In the genomic region with DNA sequence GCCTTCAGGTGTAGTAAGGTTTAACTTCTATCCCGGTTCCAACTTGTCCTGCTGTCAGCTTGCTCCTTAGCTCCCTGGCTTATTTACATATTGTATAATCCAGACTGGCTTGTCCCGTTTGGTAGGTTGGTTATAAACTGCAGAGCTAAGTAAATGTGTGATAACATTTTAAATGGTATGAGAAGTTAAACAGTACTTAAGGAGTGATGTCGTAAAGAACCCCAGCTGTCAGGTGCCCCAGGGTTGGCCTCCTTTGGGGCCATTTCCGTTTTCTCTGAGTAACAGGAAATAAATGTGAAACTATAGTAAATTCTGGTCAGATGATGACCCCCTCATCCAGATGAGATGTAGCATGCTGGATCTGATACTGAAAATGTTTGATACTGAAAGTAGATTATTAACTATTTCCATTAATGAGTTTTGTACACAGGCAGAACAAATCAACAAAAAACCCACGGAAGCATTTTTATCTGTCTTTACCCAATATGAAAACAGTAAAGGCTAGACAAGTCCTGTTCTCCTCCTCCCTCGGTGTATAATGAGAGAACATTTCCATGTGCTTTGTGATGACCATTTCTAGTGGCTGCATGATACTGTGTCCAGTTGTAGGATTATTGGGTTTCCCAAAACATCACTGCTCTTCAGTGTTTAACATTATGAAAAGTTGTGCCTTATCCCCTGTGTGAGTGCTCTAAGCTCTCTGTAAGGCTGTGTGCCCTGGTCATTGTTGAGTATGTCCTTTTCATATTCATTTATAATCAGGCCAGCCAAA, we compare ENCODE assay signal across 8 cellular contexts. TPM values are rescaled to one million over a fixed set of nuclear protein-coding genes. Genes with fewer than 3 reads are reported as not detected.
DNase-seq lines count a peak whose midpoint lies in the region; ATAC-seq and TF ChIP-seq lines count a peak whose summit lies in the region.

No MANE protein-coding gene starts in this region.

- H3K9me3 ChIP-seq in MM.1S (replicated peaks; ENCODE audit: insufficient read depth, low read length) (no peaks in the 10 kb centered on the region), neural progenitor cell (ENCODE audit: low read depth) (no peaks in the 10 kb centered on the region)

- peaks cover 8% of the 10 kb centered on the region for H3K27me3 Mint-ChIP-seq in activated CD4-positive, alpha-beta T cell treated with anti-CD3 and anti-CD28 coated beads, Interleukin-2, amount 10 ng/mL, durations not matched to agents 24 days and 14 days
- no peaks in the 10 kb centered on the region for H3K27me3 Mint-ChIP-seq in HFFc6 (ENCODE audit: insufficient read depth)
- H3K27me3 Mint-ChIP-seq in activated naive CD8-positive, alpha-beta T cell treated with anti-CD3 and anti-CD28 coated beads, Interleukin-2, amount 50 U/mL, for 24 hours = no peaks in the 10 kb centered on the region
- H3K27me3 Mint-ChIP-seq in neural progenitor cell (ENCODE audit: insufficient read depth, low read depth) = no peaks in the 10 kb centered on the region

- H3K4me1 ChIP-seq in MM.1S (ENCODE audit: low read length) (peaks cover 56% of the 10 kb centered on the region), neural progenitor cell (peaks cover 16% of the 10 kb centered on the region)

- no peaks in the 10 kb centered on the region for H3K36me3 ChIP-seq in MM.1S (replicated peaks; ENCODE audit: insufficient read depth, low read length)
- H3K36me3 ChIP-seq in neural progenitor cell = no peaks in the 10 kb centered on the region

- ATAC-seq in activated naive CD8-positive, alpha-beta T cell treated with anti-CD3 and anti-CD28 coated beads, Interleukin-2, amount 50 U/mL, for 24 hours = peak; percentile 88

- peak overlapping the region; percentile 86 for H3K9ac ChIP-seq in MM.1S (ENCODE audit: low read length)
- no peak overlapping the region for H3K9ac ChIP-seq in neural progenitor cell

- H3F3A ChIP-seq in MM.1S (ENCODE audit: insufficient read depth, low read length) (peaks cover 63% of the 10 kb centered on the region), neural progenitor cell (ENCODE audit: low read depth) (no peaks in the 10 kb centered on the region)

- peaks cover 20% of the 10 kb centered on the region for H3K4me1 Mint-ChIP-seq in activated CD4-positive, alpha-beta T cell treated with anti-CD3 and anti-CD28 coated beads, Interleukin-2, amount 10 ng/mL, durations not matched to agents 24 days and 14 days
- H3K4me1 Mint-ChIP-seq in HFFc6 (ENCODE audit: low read depth) (peaks cover 60% of the 10 kb centered on the region), neural progenitor cell (peaks cover 12% of the 10 kb centered on the region)
- H3K4me1 Mint-ChIP-seq in activated naive CD8-positive, alpha-beta T cell treated with anti-CD3 and anti-CD28 coated beads, Interleukin-2, amount 50 U/mL, for 24 hours = peaks cover 57% of the 10 kb centered on the region

- H2AFZ ChIP-seq in MM.1S (ENCODE audit: low read length) = no peak overlapping the region
- no peak overlapping the region for H2AFZ ChIP-seq in neural progenitor cell (replicated peaks)

- peaks cover 7% of the 10 kb centered on the region for H3K9me3 Mint-ChIP-seq in activated CD4-positive, alpha-beta T cell treated with anti-CD3 and anti-CD28 coated beads, Interleukin-2, amount 10 ng/mL, durations not matched to agents 24 days and 14 days
- no peaks in the 10 kb centered on the region for H3K9me3 Mint-ChIP-seq in HFFc6
- peaks cover 7% of the 10 kb centered on the region for H3K9me3 Mint-ChIP-seq in activated naive CD8-positive, alpha-beta T cell treated with anti-CD3 and anti-CD28 coated beads, Interleukin-2, amount 50 U/mL, for 24 hours
- peaks cover 2% of the 10 kb centered on the region for H3K9me3 Mint-ChIP-seq in neural progenitor cell

- peak overlapping the region; percentile 91 for H3K27ac Mint-ChIP-seq in activated CD4-positive, alpha-beta T cell treated with anti-CD3 and anti-CD28 coated beads, Interleukin-2, amount 10 ng/mL, durations not matched to agents 24 days and 14 days
- H3K27ac Mint-ChIP-seq in HFFc6 = peak overlapping the region; percentile 70
- H3K27ac Mint-ChIP-seq in activated naive CD8-positive, alpha-beta T cell treated with anti-CD3 and anti-CD28 coated beads, Interleukin-2, amount 50 U/mL, for 24 hours = peak overlapping the region; percentile 84
- H3K27ac Mint-ChIP-seq in neural progenitor cell = no peak overlapping the region

- peak overlapping the region; percentile 52 for H3K4me3 ChIP-seq in MM.1S (ENCODE audit: low read length)
- no peak overlapping the region for H3K4me3 ChIP-seq in neural progenitor cell

- peak; percentile 74 for DNase-seq in activated CD4-positive, alpha-beta T cell treated with anti-CD3 and anti-CD28 coated beads, Interleukin-2, amount 10 ng/mL, durations not matched to agents 24 days and 14 days
- no peak for DNase-seq in activated CD4-positive, alpha-beta T cell treated with anti-CD3 and anti-CD28 coated beads for 4 hours
- DNase-seq in HFFc6 = peak; percentile 48
- DNase-seq in MM.1S = peak; percentile 95
- peak; percentile 23 for DNase-seq in activated naive CD8-positive, alpha-beta T cell treated with anti-CD3 and anti-CD28 coated beads, Interleukin-2, amount 50 U/mL, for 24 hours
- peak; percentile 95 for DNase-seq in kidney tubule cell (ENCODE audit: low spot score)
- peak; percentile 65 for DNase-seq in ureter (ENCODE audit: low spot score)
- no peak for DNase-seq in neural progenitor cell (ENCODE audit: low spot score)

- no peaks in the 10 kb centered on the region for H3K36me3 Mint-ChIP-seq in activated CD4-positive, alpha-beta T cell treated with anti-CD3 and anti-CD28 coated beads, Interleukin-2, amount 10 ng/mL, durations not matched to agents 24 days and 14 days (ENCODE audit: low read depth)
- no peaks in the 10 kb centered on the region for H3K36me3 Mint-ChIP-seq in HFFc6 (ENCODE audit: low read depth)
- no peaks in the 10 kb centered on the region for H3K36me3 Mint-ChIP-seq in activated naive CD8-positive, alpha-beta T cell treated with anti-CD3 and anti-CD28 coated beads, Interleukin-2, amount 50 U/mL, for 24 hours (ENCODE audit: low read depth)
- no peaks in the 10 kb centered on the region for H3K36me3 Mint-ChIP-seq in neural progenitor cell

- TF ChIP-seq CTCF in HFFc6 (IDR thresholded peaks at IDR 0.05) = no peak
- TF ChIP-seq CTCF in MM.1S (IDR thresholded peaks at IDR 0.05; ENCODE audit: low read length) = no peak
- TF ChIP-seq CTCF in neural progenitor cell (IDR thresholded peaks at IDR 0.05) = no peak

- no peaks in the 10 kb centered on the region for H4K20me1 ChIP-seq in MM.1S (ENCODE audit: insufficient read depth, low read length)
- H4K20me1 ChIP-seq in neural progenitor cell (ENCODE audit: low read depth) = peaks cover 3% of the 10 kb centered on the region

- H3K79me2 ChIP-seq in MM.1S (ENCODE audit: low read length) (peaks cover 60% of the 10 kb centered on the region), neural progenitor cell (ENCODE audit: low read depth) (peaks cover 39% of the 10 kb centered on the region)

- H3K4me3 Mint-ChIP-seq in activated CD4-positive, alpha-beta T cell treated with anti-CD3 and anti-CD28 coated beads, Interleukin-2, amount 10 ng/mL, durations not matched to agents 24 days and 14 days = peak overlapping the region; percentile 67
- H3K4me3 Mint-ChIP-seq in HFFc6 (peak overlapping the region; percentile 64), neural progenitor cell (no peak overlapping the region)
- H3K4me3 Mint-ChIP-seq in activated naive CD8-positive, alpha-beta T cell treated with anti-CD3 and anti-CD28 coated beads, Interleukin-2, amount 50 U/mL, for 24 hours = peak overlapping the region; percentile 51

- no peaks in the 10 kb centered on the region for H3K9me2 ChIP-seq in MM.1S (replicated peaks; ENCODE audit: insufficient read depth, low read length)

- intact Hi-C loops in activated CD4-positive, alpha-beta T cell treated with anti-CD3 and anti-CD28 coated beads, Interleukin-2, amount 10 ng/mL, durations not matched to agents 24 days and 14 days (cut with micrococcal nuclease) = loop anchor here (1.0 to 5.0 kb wide), 4 partner anchors 23 to 174 kb away; a partner anchor contains a TSS

- H3K27me3 ChIP-seq in MM.1S (replicated peaks; ENCODE audit: insufficient read depth, low read length) (no peaks in the 10 kb centered on the region), neural progenitor cell (no peaks in the 10 kb centered on the region)

- H3K27ac ChIP-seq in MM.1S (ENCODE audit: low read length) (peak overlapping the region; percentile 98), neural progenitor cell (no peak overlapping the region)

- peak overlapping the region; percentile 84 for H3K4me2 ChIP-seq in MM.1S (ENCODE audit: low read depth, low read length)
- no peak overlapping the region for H3K4me2 ChIP-seq in neural progenitor cell

RNA-seq across cellular contexts. Expression of a gene that starts 22.4 kb away (rescaled TPM):
- total RNA-seq in activated CD4-positive, alpha-beta T cell treated with anti-CD3 and anti-CD28 coated beads, Interleukin-2, amount 10 ng/mL, durations not matched to agents 24 days and 14 days = 0.65 and 0.76 TPM in 2 replicates
- 1 to 10 TPM; 6.6 to 8.9 (median 6.9) TPM for total RNA-seq in HFFc6 (2021; fragmentation: NEBNext Ultra II Directional; extraction: Animal tissue kit (Norgen Biotek cat#: 25700))
- total RNA-seq in ureter (42.4 TPM), neural progenitor cell (ENCODE audit: low replicate concordance) (22.6 and 31.3 TPM in 2 replicates)

Comparison
In these comparisons a context has a peak if more than half of its experiments do, and no peak if none do; other contexts are left out.
1. DNase-seq: peak in activated CD4-positive, alpha-beta T cell treated with anti-CD3 and anti-CD28 coated beads, Interleukin-2, amount 10 ng/mL, durations not matched to agents 24 days and 14 days (single experiment), HFFc6 (single experiment), MM.1S (single experiment), activated naive CD8-positive, alpha-beta T cell treated with anti-CD3 and anti-CD28 coated beads, Interleukin-2, amount 50 U/mL, for 24 hours (single experiment), kidney tubule cell (single experiment) and ureter (single experiment); none in activated CD4-positive, alpha-beta T cell treated with anti-CD3 and anti-CD28 coated beads for 4 hours (0 of 2) and neural progenitor cell (single experiment).